In the genomic region with DNA sequence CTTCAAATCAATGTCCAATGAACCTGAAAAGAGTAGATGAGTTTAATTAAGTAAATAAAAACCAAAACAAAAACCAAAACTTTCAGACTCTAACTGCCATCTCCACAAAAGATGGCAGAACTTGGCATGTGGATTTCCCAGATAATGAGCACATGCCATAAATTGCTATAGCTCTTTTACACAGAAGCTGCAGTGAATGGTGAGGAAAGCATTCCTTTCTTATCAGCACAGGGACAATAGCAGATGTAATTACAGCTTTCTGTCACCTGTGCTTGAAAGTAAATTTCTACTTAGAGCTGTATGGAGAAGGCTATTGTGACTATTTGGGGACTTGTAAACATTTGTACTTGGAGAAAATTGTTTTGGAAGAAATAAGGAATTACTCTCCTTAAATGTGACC, we compare ENCODE assay signal across 20 cellular contexts.
"Had no signal": no experiment of that assay in that cellular context is flagged by ENCODE, and none has a peak within 500 bp of the region (broad histone marks: within the 10 kb centered on the region; RNA-seq: fewer than 3 reads in every experiment).

No MANE protein-coding gene starts in this region.

- H3K9me3 ChIP-seq: stomach had no signal

- H3K79me2 ChIP-seq: hepatocyte had no signal

- H3K36me3 ChIP-seq: stomach had no signal

- ATAC-seq: left cardiac atrium; left ventricle myocardium superior; naive thymus-derived CD4-positive, alpha-beta T cell; sciatic nerve had no signal

- H3K4me1 ChIP-seq: stomach had no signal

- H3K4me3 ChIP-seq: coronary artery, hepatocyte, lung, stomach had no signal

- H3K27ac ChIP-seq: coronary artery, hepatocyte, stomach had no signal

- H3K27me3 ChIP-seq: hepatocyte, stomach had no signal

- H2AFZ ChIP-seq: hepatocyte had no signal

- DNase-seq: effector CD4-positive, alpha-beta T cell; endodermal cell; erythroblast; foreskin melanocyte; head of caudate nucleus; left cardiac atrium; left ventricle myocardium superior; mesenchymal stem cell; naive thymus-derived CD4-positive, alpha-beta T cell; nephron progenitor cell; posterior cingulate gyrus; stimulated activated CD4-positive, alpha-beta T cell treated with anti-CD3 and anti-CD28 coated beads, Interleukin-2, amount 100 ng/mL, for 24 hours; stimulated activated CD4-positive, alpha-beta T cell treated with anti-CD3 and anti-CD28 coated beads, Interleukin-4, amount 100 ng/mL, for 4 hours; stimulated activated naive CD4-positive, alpha-beta T cell; stomach; substantia nigra had no signal

- H3K4me2 ChIP-seq: hepatocyte had no signal
